In the genomic region with DNA sequence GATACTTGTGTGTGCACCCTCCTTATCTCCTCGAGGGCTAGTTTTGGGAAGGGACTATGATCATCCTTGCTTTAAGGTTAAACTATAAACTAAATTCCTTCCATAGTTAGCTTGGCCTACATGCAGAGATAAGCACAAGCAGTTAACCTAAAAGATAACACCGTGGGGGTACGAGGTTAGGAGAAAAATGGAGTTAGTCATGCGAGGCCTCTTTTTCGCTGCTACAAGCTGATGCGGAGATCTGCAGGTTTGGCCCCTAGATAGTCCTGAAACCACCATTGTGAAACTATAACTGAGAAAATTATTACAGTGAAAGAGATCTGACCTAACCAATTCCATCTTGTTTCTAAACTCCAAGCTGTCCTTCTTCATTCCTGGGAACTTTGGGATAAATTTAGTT, we compare ENCODE assay signal across 28 cellular contexts.
"Had no signal": no experiment of that assay in that cellular context is flagged by ENCODE, and none has a peak within 500 bp of the region (broad histone marks: within the 10 kb centered on the region; RNA-seq: fewer than 3 reads in every experiment).

No MANE protein-coding gene starts in this region.

- H3K4me3 ChIP-seq: neural progenitor cell, ovary, psoas muscle, right lobe of liver, sigmoid colon, stomach, thoracic aorta, thyroid gland, tibial nerve, upper lobe of right lung, uterus had no signal

- H3K4me1 ChIP-seq: neural progenitor cell, parathyroid adenoma, psoas muscle, right lobe of liver, sigmoid colon, stomach, thyroid gland, tibial nerve, upper lobe of right lung, uterus had no signal

- H3K9ac ChIP-seq: neural progenitor cell, parathyroid adenoma had no signal

- H3K4me1 Mint-ChIP-seq: natural killer cell; nephron; stimulated activated effector memory CD8-positive, alpha-beta T cell treated with anti-CD3 and anti-CD28 coated beads, Interleukin-12 subunit alpha, Interleukin-12 subunit beta, amount 100 ng/mL, for 72 hours had no signal

- H3K27ac ChIP-seq: neural progenitor cell, ovary, parathyroid adenoma, psoas muscle, right lobe of liver, sigmoid colon, stomach, thoracic aorta, thyroid gland, tibial nerve, upper lobe of right lung, uterus had no signal

- H2AFZ ChIP-seq: neural progenitor cell, parathyroid adenoma had no signal

- H3K27ac Mint-ChIP-seq: natural killer cell; nephron; neural progenitor cell; progenitor cell of endocrine pancreas; stimulated activated effector memory CD8-positive, alpha-beta T cell treated with anti-CD3 and anti-CD28 coated beads, Interleukin-12 subunit alpha, Interleukin-12 subunit beta, amount 100 ng/mL, for 72 hours; stimulated activated naive B cell treated with anti-CD40 and anti-IgM and Interleukin-4, amounts not matched to agents 10 μg/mL and 1 μg/mL and 100 μg/mL, for 72 hours; stimulated activated naive CD8-positive, alpha-beta T cell treated with anti-CD3 and anti-CD28 coated beads, Interleukin-15, Interleukin-2, amounts not matched to agents 100 ng/mL and 50 ng/mL, for 24 hours; type B pancreatic cell had no signal

- FAIRE-seq: small intestine had no signal

- H3K36me3 Mint-ChIP-seq: natural killer cell; neural progenitor cell; stimulated activated effector memory CD8-positive, alpha-beta T cell treated with anti-CD3 and anti-CD28 coated beads, Interleukin-12 subunit alpha, Interleukin-12 subunit beta, amount 100 ng/mL, for 72 hours; stimulated activated naive B cell treated with anti-CD40 and anti-IgM and Interleukin-4, amounts not matched to agents 10 μg/mL and 1 μg/mL and 100 μg/mL, for 72 hours; type B pancreatic cell had no signal

- H3K36me3 ChIP-seq: neural progenitor cell, ovary, right lobe of liver, sigmoid colon, stomach, thoracic aorta, thyroid gland, tibial nerve, upper lobe of right lung, uterus had no signal

- H3K4me3 Mint-ChIP-seq: natural killer cell; nephron; stimulated activated effector memory CD8-positive, alpha-beta T cell treated with anti-CD3 and anti-CD28 coated beads, Interleukin-12 subunit alpha, Interleukin-12 subunit beta, amount 100 ng/mL, for 72 hours; stimulated activated naive B cell treated with anti-CD40 and anti-IgM and Interleukin-4, amounts not matched to agents 10 μg/mL and 1 μg/mL and 100 μg/mL, for 72 hours; stimulated activated naive CD8-positive, alpha-beta T cell treated with anti-CD3 and anti-CD28 coated beads, Interleukin-15, Interleukin-2, amounts not matched to agents 100 ng/mL and 50 ng/mL, for 24 hours; type B pancreatic cell had no signal

- H3K27me3 ChIP-seq: neural progenitor cell, ovary, right lobe of liver, sigmoid colon, stomach, thyroid gland, tibial nerve, upper lobe of right lung, uterus had no signal

- H3K9me3 Mint-ChIP-seq: stimulated activated effector memory CD8-positive, alpha-beta T cell treated with anti-CD3 and anti-CD28 coated beads, Interleukin-12 subunit alpha, Interleukin-12 subunit beta, amount 100 ng/mL, for 72 hours; type B pancreatic cell had no signal

- H3K4me2 ChIP-seq: neural progenitor cell had no signal

- H3K9me3 ChIP-seq: ovary, psoas muscle, right lobe of liver, sigmoid colon, stomach, thoracic aorta, thyroid gland, upper lobe of right lung, uterus had no signal

- DNase-seq: natural killer cell; occipital lobe; ovary; posterior cingulate gyrus; psoas muscle; right cardiac atrium; right lobe of liver; sigmoid colon; small intestine; stimulated activated CD4-positive, alpha-beta T cell treated with anti-CD3 and anti-CD28 coated beads, Interleukin-15, amount 100 ng/mL, for 24 hours; stimulated activated CD4-positive, alpha-beta T cell treated with anti-CD3 and anti-CD28 coated beads, Interleukin-2, amount 100 ng/mL, for 24 hours; stimulated activated CD4-positive, alpha-beta T cell treated with anti-CD3 and anti-CD28 coated beads, Interleukin-2, amount 100 ng/mL, for 48 hours; stimulated activated CD4-positive, alpha-beta T cell treated with anti-CD3 and anti-CD28 coated beads, Interleukin-4, amount 100 ng/mL, for 24 hours; stimulated activated naive B cell treated with anti-CD40 and anti-IgM and Interleukin-4, amounts not matched to agents 10 μg/mL and 1 μg/mL and 100 μg/mL, for 72 hours; stimulated activated naive CD4-positive, alpha-beta T cell treated with Interleukin-2 at 50 U/mL for 16 hours; stomach; thyroid gland; upper lobe of right lung; uterus had no signal

- ATAC-seq: natural killer cell; psoas muscle; right cardiac atrium; right lobe of liver; stimulated activated effector memory CD8-positive, alpha-beta T cell treated with anti-CD3 and anti-CD28 coated beads, Interleukin-12 subunit alpha, Interleukin-12 subunit beta, amount 100 ng/mL, for 72 hours; stimulated activated naive B cell treated with anti-CD40 and anti-IgM and Interleukin-4, amounts not matched to agents 10 μg/mL and 1 μg/mL and 100 μg/mL, for 72 hours; upper lobe of right lung had no signal

- H3K79me2 ChIP-seq: parathyroid adenoma had no signal
